ENCODE assay signal across 15 cellular contexts in the genomic region with DNA sequence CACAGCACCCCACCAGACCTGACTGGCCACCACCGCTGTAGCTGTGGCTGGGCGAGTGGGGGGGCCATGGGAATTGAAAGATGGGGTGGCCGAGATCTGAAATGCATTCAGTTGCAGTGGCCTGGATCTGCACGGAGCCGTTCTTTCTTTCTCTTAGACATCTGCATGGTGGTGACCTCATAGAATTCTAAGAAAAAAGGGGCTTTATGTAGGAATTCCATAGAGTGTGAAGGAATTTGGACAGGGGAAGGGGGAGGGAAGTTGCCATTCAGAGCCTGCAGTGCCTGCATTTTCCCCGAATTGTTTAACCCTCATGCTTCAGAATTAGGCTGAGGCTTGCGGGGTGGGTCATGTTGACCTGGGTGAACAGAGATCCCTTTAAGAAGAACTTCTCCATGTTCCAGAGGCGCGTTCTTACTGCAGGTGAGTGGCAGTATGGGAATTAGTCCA. TPM values are rescaled to one million over a fixed set of nuclear protein-coding genes. Genes with fewer than 3 reads are reported as not detected.
A peak's percentile ranks its signal among the peaks of the same experiment; 100 is the strongest.
DNase-seq lines count a peak whose midpoint lies in the region; ATAC-seq and TF ChIP-seq lines count a peak whose summit lies in the region.
"Had no signal": no experiment of that assay in that cellular context is flagged by ENCODE, and none has a peak within 500 bp of the region (broad histone marks: within the 10 kb centered on the region; RNA-seq: fewer than 3 reads in every experiment).

No MANE protein-coding gene starts in this region.

- no peaks in the 10 kb centered on the region for H3K36me3 Mint-ChIP-seq in activated naive CD4-positive, alpha-beta T cell treated with anti-CD3 and anti-CD28 coated beads for 36 hours (ENCODE audit: low read depth)
- peaks cover 3% of the 10 kb centered on the region for H3K36me3 Mint-ChIP-seq in activated naive CD8-positive, alpha-beta T cell treated with anti-CD3 and anti-CD28 coated beads, Interleukin-2, amount 50 U/mL, for 24 hours (ENCODE audit: low read depth)

- DNase-seq in RPMI7951 (ENCODE audit: low read depth) (peak; percentile 29), fibroblast of lung (ENCODE audit: low read depth in 2 of 2) (peak in 1 of 2 donors; percentile 83), skeletal muscle cell (ENCODE audit: low read depth) (no peak)
- no peak for DNase-seq in activated naive CD4-positive, alpha-beta T cell treated with anti-CD3 and anti-CD28 coated beads for 36 hours
- DNase-seq in activated effector memory CD4-positive, alpha-beta T cell treated with Interleukin-2 at 50 U/mL for 16 hours, result no peak
- DNase-seq in activated naive CD4-positive, alpha-beta T cell (lab: John Stamatoyannopoulos, UW), result no peak
- DNase-seq in activated naive CD8-positive, alpha-beta T cell treated with anti-CD3 and anti-CD28 coated beads, Interleukin-2, amount 50 U/mL, for 24 hours, result no peak
- DNase-seq: activated CD4-positive, alpha-beta T cell treated with anti-CD3 and anti-CD28 coated beads, Interleukin-2, amount 50 U/mL, for 48 hours; amygdala; Calu3; NCI-H446 treated with DMSO at 0.1 percent for 48 hours; stimulated activated CD4-positive, alpha-beta T cell treated with anti-CD3 and anti-CD28 coated beads, Interleukin-15, amount 100 ng/mL, for 24 hours; stimulated activated naive CD4-positive, alpha-beta T cell treated with Interleukin-2 at 50 U/mL for 16 hours had no signal

- H2AFZ ChIP-seq in fibroblast of lung (ENCODE audit: low read length), result no peak overlapping the region

- H3K9me3 Mint-ChIP-seq in activated naive CD4-positive, alpha-beta T cell treated with anti-CD3 and anti-CD28 coated beads for 36 hours, result no peaks in the 10 kb centered on the region
- H3K9me3 Mint-ChIP-seq in activated naive CD8-positive, alpha-beta T cell treated with anti-CD3 and anti-CD28 coated beads, Interleukin-2, amount 50 U/mL, for 24 hours, result no peaks in the 10 kb centered on the region

- H3K9me2 ChIP-seq in DOHH2 (replicated peaks; ENCODE audit: control insufficient read depth, low read length), result no peaks in the 10 kb centered on the region

- peaks cover 5% of the 10 kb centered on the region for H3K4me1 Mint-ChIP-seq in activated naive CD4-positive, alpha-beta T cell treated with anti-CD3 and anti-CD28 coated beads for 36 hours (ENCODE audit: low read depth)
- H3K4me1 Mint-ChIP-seq in activated naive CD8-positive, alpha-beta T cell treated with anti-CD3 and anti-CD28 coated beads, Interleukin-2, amount 50 U/mL, for 24 hours, result peaks cover 56% of the 10 kb centered on the region

- intact Hi-C loops in activated naive CD4-positive, alpha-beta T cell treated with anti-CD3 and anti-CD28 coated beads for 36 hours (cut with micrococcal nuclease), result no loop called here

- no peak overlapping the region for H3K27ac Mint-ChIP-seq in activated naive CD4-positive, alpha-beta T cell treated with anti-CD3 and anti-CD28 coated beads for 36 hours
- no peak overlapping the region for H3K27ac Mint-ChIP-seq in activated naive CD8-positive, alpha-beta T cell treated with anti-CD3 and anti-CD28 coated beads, Interleukin-2, amount 50 U/mL, for 24 hours

- H3K9me3 ChIP-seq in DOHH2 (ENCODE audit: control insufficient read depth, insufficient read depth, low read length) (no peaks in the 10 kb centered on the region), fibroblast of lung (ENCODE audit: control insufficient read depth, insufficient read depth, low read depth, low read length) (no peaks in the 10 kb centered on the region)

- no peak for TF ChIP-seq CTCF in DOHH2 (IDR thresholded peaks at IDR 0.05; ENCODE audit: low read depth, low read length, poor library complexity, severe bottlenecking)
- no peak for TF ChIP-seq CTCF in fibroblast of lung (conservative IDR thresholded peaks at IDR 0.05 in 1 of 2, IDR thresholded peaks at IDR 0.05 in 1 of 2; ENCODE audit: low read depth in 1 of 2, low read length in 2 of 2)

- no peak for ATAC-seq in activated naive CD8-positive, alpha-beta T cell treated with anti-CD3 and anti-CD28 coated beads, Interleukin-2, amount 50 U/mL, for 24 hours

- H3K27ac ChIP-seq in DOHH2 (ENCODE audit: low read depth, low read length) (no peak overlapping the region), fibroblast of lung (ENCODE audit: insufficient read depth, low read length) (peak overlapping the region; percentile 81)

- H3K27me3 Mint-ChIP-seq in activated naive CD4-positive, alpha-beta T cell treated with anti-CD3 and anti-CD28 coated beads for 36 hours (ENCODE audit: low read depth), result peaks cover 40% of the 10 kb centered on the region
- H3K27me3 Mint-ChIP-seq in activated naive CD8-positive, alpha-beta T cell treated with anti-CD3 and anti-CD28 coated beads, Interleukin-2, amount 50 U/mL, for 24 hours, result peaks cover 37% of the 10 kb centered on the region

- no peak overlapping the region for H3K4me3 Mint-ChIP-seq in activated naive CD4-positive, alpha-beta T cell treated with anti-CD3 and anti-CD28 coated beads for 36 hours
- no peak overlapping the region for H3K4me3 Mint-ChIP-seq in activated naive CD8-positive, alpha-beta T cell treated with anti-CD3 and anti-CD28 coated beads, Interleukin-2, amount 50 U/mL, for 24 hours

- H3K4me1 ChIP-seq in DOHH2 (ENCODE audit: control insufficient read depth, low read length) (peaks cover 94% of the 10 kb centered on the region), fibroblast of lung (ENCODE audit: control insufficient read depth, extremely low read depth, insufficient read depth, low read length) (peaks cover 32% of the 10 kb centered on the region)

- H4K20me1 ChIP-seq in DOHH2 (ENCODE audit: control insufficient read depth, insufficient read depth, low read depth, low read length), result 0 out of 2 replicates have a peak, but pooled peaks cover 8% of the 10 kb centered on the region
- H4K20me1 ChIP-seq in fibroblast of lung (ENCODE audit: control insufficient read depth, extremely low read depth, insufficient read depth, low read length), result no peaks in the 10 kb centered on the region

- CTCF ChIA-PET in activated naive CD4-positive, alpha-beta T cell treated with anti-CD3 and anti-CD28 coated beads for 36 hours (lab: Charles Lee), result no interaction called here

- H3K36me3 ChIP-seq in DOHH2 (ENCODE audit: control insufficient read depth, low read length) (no peaks in the 10 kb centered on the region; the same call in 1 of the 2 replicates), fibroblast of lung (ENCODE audit: control insufficient read depth, insufficient read depth, low read length) (peaks cover 11% of the 10 kb centered on the region)

- peaks cover 15% of the 10 kb centered on the region for H3F3A ChIP-seq in DOHH2 (ENCODE audit: control insufficient read depth, insufficient read depth)

- peak overlapping the region; percentile 52; the same call in 1 of the 2 replicates for H3K4me3 ChIP-seq in DOHH2 (ENCODE audit: low read length)
- no peak overlapping the region for H3K4me3 ChIP-seq in fibroblast of lung (replicated peaks in 1 of 4; ENCODE audit: control extremely low read depth in 1 of 4, insufficient read depth in 1 of 4, low read depth in 3 of 4, low read length in 4 of 4)
- H3K4me3 ChIP-seq in skeletal muscle cell (ENCODE audit: low read depth, low read length), result peak overlapping the region; percentile 34
- H3K4me3 ChIP-seq: lung had no signal

- H3K9ac ChIP-seq in fibroblast of lung (ENCODE audit: insufficient read depth, low read length), result peak overlapping the region; percentile 14

- H3K4me2 ChIP-seq in DOHH2 (ENCODE audit: low read length), result peak overlapping the region; percentile 82
- H3K4me2 ChIP-seq in fibroblast of lung (ENCODE audit: extremely low read depth, insufficient read depth, low read length), result peak overlapping the region; percentile 80

- H3K27me3 ChIP-seq in DOHH2 (ENCODE audit: control insufficient read depth, low read length) (peaks cover 50% of the 10 kb centered on the region), fibroblast of lung (ENCODE audit: control insufficient read depth, insufficient read depth, low read length) (no peaks in the 10 kb centered on the region)

- peaks cover 71% of the 10 kb centered on the region for H3K79me2 ChIP-seq in DOHH2 (ENCODE audit: control insufficient read depth, low read length)
- peaks cover 91% of the 10 kb centered on the region for H3K79me2 ChIP-seq in fibroblast of lung (ENCODE audit: control insufficient read depth, insufficient read depth, low read length)

RNA-seq across cellular contexts. Expression of a gene that starts 4.9 kb away (rescaled TPM):
- 23.9 and 27.5 TPM in 2 replicates for total RNA-seq in RPMI7951 (2014; rRNA removed; shearing (Covaris generic))
- 64.5 and 71.2 TPM in 2 replicates for total RNA-seq in fibroblast of lung
- polyA plus RNA-seq in fibroblast of lung, result 71.4 and 102 TPM in 2 replicates
- 55.8 and 75.3 TPM in 2 replicates for polyA plus RNA-seq in fibroblast of lung (2012)
- 119 and 153 TPM in 2 replicates for polyA minus RNA-seq in fibroblast of lung (ENCODE audit: low replicate concordance)
- total RNA-seq in activated naive CD4-positive, alpha-beta T cell treated with anti-CD3 and anti-CD28 coated beads for 36 hours, result 1 to 10 TPM in 1 of 2 experiments, under 1 TPM in 1; 0.89 to 1.5 TPM

Comparison
In these comparisons a context has a peak if more than half of its experiments do, and no peak if none do; other contexts are left out.
1. H3K4me3 ChIP-seq: peak in DOHH2 (single experiment) and skeletal muscle cell (single experiment); none in fibroblast of lung (0 of 4).
2. RNA of a gene that starts 4.9 kb away (total RNA-seq): 64.5 to 71.2 TPM in fibroblast of lung and 23.9 to 27.5 TPM in RPMI7951; 0.89 to 1.5 TPM in activated naive CD4-positive, alpha-beta T cell treated with anti-CD3 and anti-CD28 coated beads for 36 hours; every median in the first group is over 10 times any median in the second.